In the genomic region with DNA sequence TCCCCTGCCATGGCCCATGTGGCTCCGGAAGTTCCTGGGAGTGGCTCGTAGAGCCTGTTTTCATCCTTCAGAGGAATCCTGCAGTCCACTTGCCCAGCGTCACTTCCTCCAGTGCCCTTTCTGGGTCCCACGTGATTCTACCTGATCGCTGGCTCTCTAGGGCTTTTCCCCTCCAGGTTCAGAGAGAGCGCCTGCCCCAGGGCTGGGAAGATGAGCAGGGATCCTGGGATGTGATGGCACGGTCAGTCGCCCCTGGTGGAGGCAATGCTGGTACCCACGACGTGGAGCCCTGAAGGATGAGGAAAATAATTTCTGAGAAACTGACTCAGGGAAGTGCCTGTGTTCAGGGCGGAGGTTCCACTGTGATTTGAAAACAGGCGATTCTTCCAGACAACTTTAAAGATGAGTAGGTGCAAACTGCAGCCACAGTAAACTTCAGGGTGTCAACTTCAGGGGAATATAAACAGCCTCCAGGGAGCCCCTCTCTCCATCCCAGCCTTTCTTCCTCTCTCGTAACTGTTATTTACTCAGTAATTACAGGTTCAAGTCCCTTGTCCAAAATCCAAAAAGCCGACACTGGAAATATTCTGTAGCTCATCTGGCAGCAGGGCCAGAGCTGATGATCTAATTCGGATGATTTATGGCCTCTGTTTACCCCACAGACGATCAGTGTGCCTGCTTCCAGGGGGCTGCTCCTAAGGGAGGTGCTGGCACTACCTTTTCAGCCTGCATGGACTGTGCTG, we compare ENCODE assay signal across 19 cellular contexts.
"Had no signal": no experiment of that assay in that cellular context is flagged by ENCODE, and none has a peak within 500 bp of the region (broad histone marks: within the 10 kb centered on the region; RNA-seq: fewer than 3 reads in every experiment).

No MANE protein-coding gene starts in this region.

- H3K9me3 ChIP-seq: right lobe of liver, upper lobe of right lung had no signal

- H3K4me1 Mint-ChIP-seq: activated CD4-positive, alpha-beta T cell treated with anti-CD3 and anti-CD28 coated beads, Interleukin-2, amount 10 ng/mL, durations not matched to agents 7 days and 5 days; memory B cell had no signal

- H3K27ac ChIP-seq: coronary artery, foreskin keratinocyte, right lobe of liver, upper lobe of right lung had no signal

- H3K36me3 ChIP-seq: right lobe of liver, upper lobe of right lung had no signal

- H3K4me1 ChIP-seq: foreskin keratinocyte, right lobe of liver had no signal

- H3K4me3 Mint-ChIP-seq: activated CD4-positive, alpha-beta T cell treated with anti-CD3 and anti-CD28 coated beads, Interleukin-2, amount 10 ng/mL, durations not matched to agents 7 days and 5 days; activated naive CD8-positive, alpha-beta T cell; brain; memory B cell; nephron had no signal

- H3K4me3 ChIP-seq: coronary artery, right lobe of liver, smooth muscle cell, upper lobe of right lung had no signal

- DNase-seq: activated CD4-positive, alpha-beta T cell treated with anti-CD3 and anti-CD28 coated beads, Interleukin-2, amount 10 ng/mL, durations not matched to agents 7 days and 5 days; activated CD8-positive, alpha-beta memory T cell treated with anti-CD3 and anti-CD28 coated beads, Interleukin-2, amount 50 U/mL, for 48 hours; activated gamma-delta T cell treated with Interleukin-2 at 50 U/mL for 16 hours; central memory CD4-positive, alpha-beta T cell; effector CD8-positive, alpha-beta T cell; foreskin keratinocyte; kidney glomerular epithelial cell; left ventricle myocardium superior; right lobe of liver; stimulated activated CD4-positive, alpha-beta T cell treated with anti-CD3 and anti-CD28 coated beads, Interleukin-4, amount 100 ng/mL, for 4 hours; stimulated activated CD8-positive, alpha-beta memory T cell treated with anti-CD3 and anti-CD28 coated beads, Interleukin-4, amount 100 ng/mL, for 48 hours; stimulated activated naive CD4-positive, alpha-beta T cell treated with Interleukin-2 at 50 U/mL for 16 hours; upper lobe of right lung had no signal

- H3K27me3 ChIP-seq: foreskin keratinocyte, right lobe of liver, upper lobe of right lung had no signal

- H3K36me3 Mint-ChIP-seq: activated naive CD8-positive, alpha-beta T cell had no signal

- H3K27me3 Mint-ChIP-seq: activated CD4-positive, alpha-beta T cell treated with anti-CD3 and anti-CD28 coated beads, Interleukin-2, amount 10 ng/mL, durations not matched to agents 7 days and 5 days; activated naive CD8-positive, alpha-beta T cell had no signal

- H3K4me2 ChIP-seq: smooth muscle cell had no signal

- H3K27ac Mint-ChIP-seq: activated CD4-positive, alpha-beta T cell treated with anti-CD3 and anti-CD28 coated beads, Interleukin-2, amount 10 ng/mL, durations not matched to agents 7 days and 5 days; activated naive CD8-positive, alpha-beta T cell; memory B cell; nephron had no signal
